8 cellular contexts compared by ENCODE assay signal in genomic region chr19:38361633-38362075, GRCh38. TPM values are rescaled to one million over a fixed set of nuclear protein-coding genes. Genes with fewer than 3 reads are reported as not detected.
A peak's percentile ranks its signal among the peaks of the same experiment; 100 is the strongest.
DNase-seq lines count a peak whose midpoint lies in the region; ATAC-seq and TF ChIP-seq lines count a peak whose summit lies in the region.

No MANE protein-coding gene starts in this region.

- BruUV-seq in Caco-2 (replicated peaks; lab: Mats Ljungman, UMichigan), result no TSS peak

- ATAC-seq in right lobe of liver, result peak; percentile 74 to 86 (median 82)
- no peak for ATAC-seq in HG03457 (IDR thresholded peaks at IDR 0.05; ENCODE audit: unreplicated experiment)

- no peaks in the 10 kb centered on the region for H3K36me3 ChIP-seq in Caco-2 (ENCODE audit: control insufficient read depth, insufficient read depth, low read length)
- H3K36me3 ChIP-seq in right lobe of liver, result no peaks in the 10 kb centered on the region

- POLR2A ChIA-PET in Caco-2 (lab: Charles Lee), result interaction anchor here (0.6 to 1.8 kb wide), 2 partner anchors 13 to 98 kb away, joined by 3 to 15 read pairs; partner anchors contain the start of genes PSMD8 and SPINT2

- H3K4me1 ChIP-seq in Caco-2 (peaks cover 10% of the 10 kb centered on the region), right lobe of liver (peaks cover 0 to 9% (median 0%) of the 10 kb centered on the region in 4 donors)

- H3K9me3 ChIP-seq in Caco-2, result no peaks in the 10 kb centered on the region
- H3K9me3 ChIP-seq in right lobe of liver, result no peaks in the 10 kb centered on the region

- H3K4me3 ChIP-seq in Caco-2 (ENCODE audit: low read depth, low read length) (peak overlapping the region; percentile 96), HFF-Myc (replicated peaks; ENCODE audit: low read depth, low read length) (peak overlapping the region; percentile 50), dorsolateral prefrontal cortex (peak overlapping the region; percentile 42 to 83 (median 65)), right lobe of liver (peak overlapping the region; percentile 41 to 52 (median 46))

- WGBS in right lobe of liver (ENCODE audit: insufficient coverage, low coverage, low lambda C conversion rate, missing lambda C conversion rate), result 0% methylated on average over 1 of the region's 37 CpGs

- H3K27me3 ChIP-seq in Caco-2 (replicated peaks; ENCODE audit: control insufficient read depth, insufficient read depth, low read length) (peaks cover 7% of the 10 kb centered on the region), dorsolateral prefrontal cortex (peaks cover 0 to 15% (median 0%) of the 10 kb centered on the region in 45 donors), right lobe of liver (peaks cover 0 to 11% of the 10 kb centered on the region in 2 donors)

- peak overlapping the region; percentile 79 for H3K4me3 Mint-ChIP-seq in Caco-2 (ENCODE audit: unreplicated experiment)

- CTCF ChIA-PET in Caco-2 (lab: Charles Lee), result interaction anchor here (0.6 to 2.9 kb wide), 7 partner anchors 13 to 568 kb away, joined by 3 to 21 read pairs (median 3); partner anchors contain the start of genes FAM98C and PSMD8

- H3K27ac ChIP-seq in dorsolateral prefrontal cortex (no peak overlapping the region), right lobe of liver (no peak overlapping the region)

- no peak for TF ChIP-seq POLR2A in right lobe of liver (IDR thresholded peaks at IDR 0.05)

- intact Hi-C loops in Caco-2 (cut with micrococcal nuclease; ENCODE audit: unreplicated experiment), result loop anchor here (1.0 kb wide), 2 partner anchors 13 to 24 kb away; partner anchors contain the start of gene PSMD8
- intact Hi-C loops in dorsolateral prefrontal cortex (cut with DNase I), result no loop called here
- intact Hi-C loops in right lobe of liver (cut with DNase I), result no loop called here

- H3K27ac Mint-ChIP-seq in Caco-2 (ENCODE audit: unreplicated experiment), result peak overlapping the region; percentile 20

- peaks cover 16% of the 10 kb centered on the region for H3K36me3 Mint-ChIP-seq in Caco-2 (ENCODE audit: insufficient read depth, unreplicated experiment)

- TF ChIP-seq CTCF in Caco-2 (IDR thresholded peaks at IDR 0.05; ENCODE audit: insufficient read depth in 1 of 2, low read depth in 1 of 2, low read length in 1 of 2, severe bottlenecking in 1 of 2, unreplicated experiment in 1 of 2) (peak; percentile 22 to 34), HFF-Myc (IDR thresholded peaks at IDR 0.05; ENCODE audit: low read depth, low read length, missing control alignments) (no peak), dorsolateral prefrontal cortex (IDR thresholded peaks at IDR 0.05 in 54 of 56, conservative IDR thresholded peaks at IDR 0.05 in 2 of 56; ENCODE audit: low read depth in 1 of 56, partially characterized antibody in 56 of 56) (peak in 2 of 56 donors; percentile 17), right lobe of liver (IDR thresholded peaks at IDR 0.05) (no peak)

- DNase-seq in Caco-2 (peak; percentile 92 to 94), HFF-Myc (ENCODE audit: extremely low read depth, low read depth) (no peak), NCI-H460 (ENCODE audit: extremely low read depth, low read depth) (peak; percentile 59), dorsolateral prefrontal cortex (peak in 8 of 10 donors; percentile 42 to 77 (median 62)), right lobe of liver (peak; percentile 58 to 73 (median 72))
- DNase-seq in activated CD4-positive, alpha-beta T cell treated with anti-CD3 and anti-CD28 coated beads, Interleukin-2, amount 50 U/mL, for 1 hour, result peak; percentile 48
- DNase-seq in stimulated activated CD4-positive, alpha-beta T cell treated with anti-CD3 and anti-CD28 coated beads, Interleukin-2, amount 100 ng/mL, for 48 hours, result peak; percentile 65 to 69

- peaks cover 19% of the 10 kb centered on the region for H3K4me1 Mint-ChIP-seq in Caco-2 (ENCODE audit: low read depth, unreplicated experiment)

- peaks cover 14% of the 10 kb centered on the region for H3K27me3 Mint-ChIP-seq in Caco-2 (ENCODE audit: insufficient read depth, unreplicated experiment)

- no peaks in the 10 kb centered on the region for H3K9me3 Mint-ChIP-seq in Caco-2 (ENCODE audit: unreplicated experiment)

RNA-seq across cellular contexts. Expression of gene PSMD8, which starts 12.7 kb away (rescaled TPM):
- total RNA-seq in Caco-2 (2022) (264 and 274 TPM in 2 replicates), dorsolateral prefrontal cortex (100 to 1,000 TPM in 115 of 120 experiments, 10 to 100 TPM in 5; 65.8 to 185 (median 140) TPM), right lobe of liver (100 to 1,000 TPM in 2 of 6 experiments, 10 to 100 TPM in 4; 69.2 to 181 (median 75.2) TPM)
- 155 and 167 TPM in 2 replicates for total RNA-seq in NCI-H460 (2014; rRNA removed; shearing (Covaris generic))
- polyA plus RNA-seq in NCI-H460 (2014; cell fraction: nucleus; rRNA removed), result 205 and 281 TPM in 2 replicates

RNA-seq across cellular contexts. Expression of gene CATSPERG, which starts 26.0 kb away (rescaled TPM):
- 12.4 and 14.0 TPM in 2 replicates for total RNA-seq in Caco-2 (2022)
- 0.69 and 0.81 TPM in 2 replicates for total RNA-seq in NCI-H460 (2014; rRNA removed; shearing (Covaris generic))
- polyA plus RNA-seq in NCI-H460 (2014; cell fraction: nucleus; rRNA removed), result 0.05 and 0.11 TPM in 2 replicates
- 10 to 100 TPM in 88 of 120 experiments, 1 to 10 TPM in 32; 5.7 to 29.9 (median 13.4) TPM for total RNA-seq in dorsolateral prefrontal cortex
- 1 to 10 TPM in 4 of 6 experiments, under 1 TPM in 1, not detected in 1; 0.69 to 4.4 (median 2.4) TPM for total RNA-seq in right lobe of liver

RNA-seq across cellular contexts. Expression of gene GGN, which starts 26.2 kb away (rescaled TPM):
- total RNA-seq in Caco-2 (2022) (0.79 TPM in 1 of 2 replicates, not detected in the other), dorsolateral prefrontal cortex (1 to 10 TPM in 101 of 120 experiments, under 1 TPM in 18, not detected in 1; 0.34 to 6.3 (median 1.7) TPM), right lobe of liver (not detected)
- 0.17 TPM in 1 of 2 replicates, not detected in the other for total RNA-seq in NCI-H460 (2014; rRNA removed; shearing (Covaris generic))
- polyA plus RNA-seq in NCI-H460 (2014; cell fraction: nucleus; rRNA removed), result not detected in 2 replicates

RNA-seq across cellular contexts. Expression of gene SPRED3, which starts 26.8 kb away (rescaled TPM):
- total RNA-seq in Caco-2 (2022), result 2.9 and 3.5 TPM in 2 replicates
- total RNA-seq in NCI-H460 (2014; rRNA removed; shearing (Covaris generic)), result 0.29 and 0.97 TPM in 2 replicates
- polyA plus RNA-seq in NCI-H460 (2014; cell fraction: nucleus; rRNA removed), result 0.82 and 0.88 TPM in 2 replicates
- total RNA-seq in dorsolateral prefrontal cortex, result 10 to 100 TPM in 62 of 120 experiments, 1 to 10 TPM in 58; 4.8 to 22.5 (median 10.3) TPM
- under 1 TPM in 4 of 6 experiments, not detected in 2; 0.12 to 0.37 (median 0.22) TPM for total RNA-seq in right lobe of liver

RNA-seq across cellular contexts. Expression of gene FAM98C, which starts 41.2 kb away (rescaled TPM):
- total RNA-seq in Caco-2 (2022), result 17.3 and 19.7 TPM in 2 replicates
- total RNA-seq in NCI-H460 (2014; rRNA removed; shearing (Covaris generic)), result 12.1 and 12.5 TPM in 2 replicates
- polyA plus RNA-seq in NCI-H460 (2014; cell fraction: nucleus; rRNA removed), result 31.7 and 40.3 TPM in 2 replicates
- total RNA-seq in dorsolateral prefrontal cortex, result 10 to 100 TPM; 31.5 to 65.9 (median 44.2) TPM
- 10 to 100 TPM in 3 of 6 experiments, 1 to 10 TPM in 3; 7.6 to 19.8 (median 9.8) TPM for total RNA-seq in right lobe of liver

Comparison
In these comparisons a context has a peak if more than half of its experiments do, and no peak if none do; other contexts are left out.
1. H3K4me3 ChIP-seq: peak in every context shown above with its lines; median percentile 96 in Caco-2; 65 in dorsolateral prefrontal cortex; 50 in HFF-Myc; 46 in right lobe of liver.
2. CTCF ChIP-seq: peak in Caco-2 (2 of 2); none in HFF-Myc (single experiment) and right lobe of liver (0 of 4).